ENCODE assay signal across 1 cellular context in the genomic region with DNA sequence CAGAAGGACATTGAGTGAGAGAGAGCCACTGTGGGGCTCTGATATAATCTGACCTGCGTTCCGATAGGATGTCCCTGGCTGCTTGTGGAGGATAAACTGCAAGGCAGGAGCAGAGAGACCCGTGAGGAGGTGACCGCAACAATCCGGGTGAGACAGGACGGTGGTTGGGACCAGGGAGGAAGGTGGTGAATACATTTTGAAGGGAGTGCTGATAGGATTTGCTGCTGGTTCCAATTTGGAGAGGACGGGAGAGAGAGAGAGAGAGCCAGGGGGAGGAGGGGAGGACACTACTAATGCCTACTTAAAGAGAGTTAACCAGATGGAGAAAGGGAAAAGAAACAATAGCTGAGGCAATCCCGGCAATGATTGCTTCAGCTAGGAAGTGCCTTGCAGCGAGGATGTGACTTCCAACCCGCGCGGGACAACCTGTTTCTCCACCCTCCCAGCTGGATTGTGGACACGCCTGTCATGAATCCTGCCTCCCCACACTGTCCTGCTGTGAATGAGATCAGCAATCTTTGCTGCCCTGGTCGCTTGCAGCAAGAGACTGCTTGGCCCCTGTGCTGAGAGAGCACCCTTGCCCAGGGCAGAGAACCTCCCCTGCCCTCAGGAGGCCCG.
A peak's percentile ranks its signal among the peaks of the same experiment; 100 is the strongest.
TF ChIP-seq lines count a peak whose summit lies in the region.

No MANE protein-coding gene starts in this region.

TF ChIP-seq in HEK293, 187 proteins besides CTCF, POLR2A, EP300 and RAD21 (continued from another document and continues in another):
- TF ChIP-seq ZNF148 (tag by site-specific recombination; IDR thresholded peaks at IDR 0.05; ENCODE audit: borderline replicate concordance): no peak
- TF ChIP-seq ZBTB49 (tag by site-specific recombination; IDR thresholded peaks at IDR 0.05; ENCODE audit: low read depth): no peak
- TF ChIP-seq, protein P1, sequence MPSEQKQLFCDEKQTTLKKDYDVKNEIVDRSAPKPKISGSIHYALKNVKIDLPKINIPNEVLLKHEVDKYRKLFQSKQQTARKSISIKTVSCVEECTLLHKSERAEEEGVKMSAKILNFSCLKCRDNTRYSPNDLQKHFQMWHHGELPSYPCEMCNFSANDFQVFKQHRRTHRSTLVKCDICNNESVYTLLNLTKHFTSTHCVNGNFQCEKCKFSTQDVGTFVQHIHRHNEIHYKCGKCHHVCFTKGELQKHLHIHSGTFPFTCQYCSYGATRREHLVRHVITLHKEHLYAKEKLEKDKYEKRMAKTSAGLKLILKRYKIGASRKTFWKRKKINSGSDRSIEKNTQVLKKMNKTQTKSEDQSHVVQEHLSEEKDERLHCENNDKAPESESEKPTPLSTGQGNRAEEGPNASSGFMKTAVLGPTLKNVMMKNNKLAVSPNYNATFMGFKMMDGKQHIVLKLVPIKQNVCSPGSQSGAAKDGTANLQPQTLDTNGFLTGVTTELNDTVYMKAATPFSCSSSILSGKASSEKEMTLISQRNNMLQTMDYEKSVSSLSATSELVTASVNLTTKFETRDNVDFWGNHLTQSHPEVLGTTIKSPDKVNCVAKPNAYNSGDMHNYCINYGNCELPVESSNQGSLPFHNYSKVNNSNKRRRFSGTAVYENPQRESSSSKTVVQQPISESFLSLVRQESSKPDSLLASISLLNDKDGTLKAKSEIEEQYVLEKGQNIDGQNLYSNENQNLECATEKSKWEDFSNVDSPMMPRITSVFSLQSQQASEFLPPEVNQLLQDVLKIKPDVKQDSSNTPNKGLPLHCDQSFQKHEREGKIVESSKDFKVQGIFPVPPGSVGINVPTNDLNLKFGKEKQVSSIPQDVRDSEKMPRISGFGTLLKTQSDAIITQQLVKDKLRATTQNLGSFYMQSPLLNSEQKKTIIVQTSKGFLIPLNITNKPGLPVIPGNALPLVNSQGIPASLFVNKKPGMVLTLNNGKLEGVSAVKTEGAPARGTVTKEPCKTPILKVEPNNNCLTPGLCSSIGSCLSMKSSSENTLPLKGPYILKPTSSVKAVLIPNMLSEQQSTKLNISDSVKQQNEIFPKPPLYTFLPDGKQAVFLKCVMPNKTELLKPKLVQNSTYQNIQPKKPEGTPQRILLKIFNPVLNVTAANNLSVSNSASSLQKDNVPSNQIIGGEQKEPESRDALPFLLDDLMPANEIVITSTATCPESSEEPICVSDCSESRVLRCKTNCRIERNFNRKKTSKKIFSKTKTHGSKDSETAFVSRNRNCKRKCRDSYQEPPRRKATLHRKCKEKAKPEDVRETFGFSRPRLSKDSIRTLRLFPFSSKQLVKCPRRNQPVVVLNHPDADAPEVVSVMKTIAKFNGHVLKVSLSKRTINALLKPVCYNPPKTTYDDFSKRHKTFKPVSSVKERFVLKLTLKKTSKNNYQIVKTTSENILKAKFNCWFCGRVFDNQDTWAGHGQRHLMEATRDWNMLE (tag by site-specific recombination; conservative IDR thresholded peaks at IDR 0.05; ENCODE audit: low read depth): peak; percentile 74
- TF ChIP-seq WT1 (tag by site-specific recombination; IDR thresholded peaks at IDR 0.05): peak; percentile 90
- TF ChIP-seq ZNF629 (tag by site-specific recombination; IDR thresholded peaks at IDR 0.05): no peak
- TF ChIP-seq ZNF561 (tag by site-specific recombination; IDR thresholded peaks at IDR 0.05; ENCODE audit: borderline replicate concordance): peak; percentile 64; the same call in 1 of the 2 replicates
- TF ChIP-seq ELK4 (IDR thresholded peaks at IDR 0.05; ENCODE audit: borderline replicate concordance, low read depth, low read length): no peak
- TF ChIP-seq ZNF548 (tag by site-specific recombination; IDR thresholded peaks at IDR 0.05): no peak
- TF ChIP-seq ZNF785 (tag by site-specific recombination; IDR thresholded peaks at IDR 0.05): peak; percentile 78; the same call in 1 of the 2 replicates
- no peak for TF ChIP-seq ZNF626 (tag by site-specific recombination; IDR thresholded peaks at IDR 0.05)
- no peak for TF ChIP-seq ZNF426 (tag by site-specific recombination; IDR thresholded peaks at IDR 0.05)
- TF ChIP-seq KLF17 (tag by site-specific recombination; IDR thresholded peaks at IDR 0.05): peak; percentile 77
- peak; percentile 32; the same call in 1 of the 2 replicates for TF ChIP-seq SP3 (tag by site-specific recombination; IDR thresholded peaks at IDR 0.05)
- peak; percentile 93 for TF ChIP-seq ZNF558 (tag by site-specific recombination; IDR thresholded peaks at IDR 0.05)
- peak; percentile 90 for TF ChIP-seq KLF16 (tag by site-specific recombination; IDR thresholded peaks at IDR 0.05)
- TF ChIP-seq SP7 (tag by site-specific recombination; IDR thresholded peaks at IDR 0.05): peak; percentile 81
- TF ChIP-seq, protein P2, sequence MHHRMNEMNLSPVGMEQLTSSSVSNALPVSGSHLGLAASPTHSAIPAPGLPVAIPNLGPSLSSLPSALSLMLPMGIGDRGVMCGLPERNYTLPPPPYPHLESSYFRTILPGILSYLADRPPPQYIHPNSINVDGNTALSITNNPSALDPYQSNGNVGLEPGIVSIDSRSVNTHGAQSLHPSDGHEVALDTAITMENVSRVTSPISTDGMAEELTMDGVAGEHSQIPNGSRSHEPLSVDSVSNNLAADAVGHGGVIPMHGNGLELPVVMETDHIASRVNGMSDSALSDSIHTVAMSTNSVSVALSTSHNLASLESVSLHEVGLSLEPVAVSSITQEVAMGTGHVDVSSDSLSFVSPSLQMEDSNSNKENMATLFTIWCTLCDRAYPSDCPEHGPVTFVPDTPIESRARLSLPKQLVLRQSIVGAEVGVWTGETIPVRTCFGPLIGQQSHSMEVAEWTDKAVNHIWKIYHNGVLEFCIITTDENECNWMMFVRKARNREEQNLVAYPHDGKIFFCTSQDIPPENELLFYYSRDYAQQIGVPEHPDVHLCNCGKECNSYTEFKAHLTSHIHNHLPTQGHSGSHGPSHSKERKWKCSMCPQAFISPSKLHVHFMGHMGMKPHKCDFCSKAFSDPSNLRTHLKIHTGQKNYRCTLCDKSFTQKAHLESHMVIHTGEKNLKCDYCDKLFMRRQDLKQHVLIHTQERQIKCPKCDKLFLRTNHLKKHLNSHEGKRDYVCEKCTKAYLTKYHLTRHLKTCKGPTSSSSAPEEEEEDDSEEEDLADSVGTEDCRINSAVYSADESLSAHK (tag by site-specific recombination; IDR thresholded peaks at IDR 0.05): 0 out of 2 replicates have a peak, but pooled peaks have one; percentile 36
- TF ChIP-seq ZNF777 (tag by site-specific recombination; IDR thresholded peaks at IDR 0.05; ENCODE audit: borderline replicate concordance): no peak
- TF ChIP-seq, protein P3, sequence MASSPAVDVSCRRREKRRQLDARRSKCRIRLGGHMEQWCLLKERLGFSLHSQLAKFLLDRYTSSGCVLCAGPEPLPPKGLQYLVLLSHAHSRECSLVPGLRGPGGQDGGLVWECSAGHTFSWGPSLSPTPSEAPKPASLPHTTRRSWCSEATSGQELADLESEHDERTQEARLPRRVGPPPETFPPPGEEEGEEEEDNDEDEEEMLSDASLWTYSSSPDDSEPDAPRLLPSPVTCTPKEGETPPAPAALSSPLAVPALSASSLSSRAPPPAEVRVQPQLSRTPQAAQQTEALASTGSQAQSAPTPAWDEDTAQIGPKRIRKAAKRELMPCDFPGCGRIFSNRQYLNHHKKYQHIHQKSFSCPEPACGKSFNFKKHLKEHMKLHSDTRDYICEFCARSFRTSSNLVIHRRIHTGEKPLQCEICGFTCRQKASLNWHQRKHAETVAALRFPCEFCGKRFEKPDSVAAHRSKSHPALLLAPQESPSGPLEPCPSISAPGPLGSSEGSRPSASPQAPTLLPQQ (tag by site-specific recombination; IDR thresholded peaks at IDR 0.05): peak; percentile 57; the same call in 1 of the 2 replicates
- TF ChIP-seq OSR2 (tag by site-specific recombination; IDR thresholded peaks at IDR 0.05): no peak
- no peak for TF ChIP-seq ZNF169 (tag by site-specific recombination; IDR thresholded peaks at IDR 0.05)
- no peak for TF ChIP-seq ZNF10 (tag by site-specific recombination; IDR thresholded peaks at IDR 0.05)
- peak; percentile 80 for TF ChIP-seq ZFP69B (tag by site-specific recombination; IDR thresholded peaks at IDR 0.05)
- 0 out of 2 replicates have a peak, but pooled peaks have one; percentile 20 for TF ChIP-seq ZNF184 (tag by site-specific recombination; IDR thresholded peaks at IDR 0.05)
- peak; percentile 53 for TF ChIP-seq SCRT1 (tag by site-specific recombination; IDR thresholded peaks at IDR 0.05; ENCODE audit: borderline replicate concordance)
- TF ChIP-seq ZNF398 (tag by site-specific recombination; IDR thresholded peaks at IDR 0.05): peak; percentile 89
- TF ChIP-seq ZNF837 (tag by site-specific recombination; IDR thresholded peaks at IDR 0.05): no peak
- TF ChIP-seq ZNF24 (tag by site-specific recombination; IDR thresholded peaks at IDR 0.05): peak; percentile 78
- TF ChIP-seq ZBTB48 (tag by site-specific recombination; IDR thresholded peaks at IDR 0.05): no peak
- TF ChIP-seq ZNF701 (tag by site-specific recombination; IDR thresholded peaks at IDR 0.05): 0 out of 2 replicates have a peak, but pooled peaks have one; percentile 16
- TF ChIP-seq ZNF302 (tag by site-specific recombination; IDR thresholded peaks at IDR 0.05; ENCODE audit: low read depth): no peak
- TF ChIP-seq GLIS1 (tag by site-specific recombination; IDR thresholded peaks at IDR 0.05): no peak
- TF ChIP-seq ZNF121 (tag by site-specific recombination; IDR thresholded peaks at IDR 0.05): no peak
- no peak for TF ChIP-seq HOXA7 (CRISPR knock-in tag; IDR thresholded peaks at IDR 0.05; ENCODE audit: borderline replicate concordance)
- TF ChIP-seq ZNF366 (tag by site-specific recombination; conservative IDR thresholded peaks at IDR 0.05): peak; percentile 58
- no peak for TF ChIP-seq ZNF549 (tag by site-specific recombination; IDR thresholded peaks at IDR 0.05)
- TF ChIP-seq ZNF600 (tag by site-specific recombination; IDR thresholded peaks at IDR 0.05): no peak
- TF ChIP-seq ZBTB8A (tag by site-specific recombination; IDR thresholded peaks at IDR 0.05): no peak; the same call in 1 of the 2 replicates
- TF ChIP-seq IKZF3 (tag by site-specific recombination; IDR thresholded peaks at IDR 0.05): peak; percentile 51; the same call in 1 of the 2 replicates
- no peak for TF ChIP-seq ZNF292 (tag by site-specific recombination; IDR thresholded peaks at IDR 0.05; ENCODE audit: borderline replicate concordance, low read depth)
- no peak for TF ChIP-seq ZNF624 (tag by site-specific recombination; IDR thresholded peaks at IDR 0.05)
- TF ChIP-seq ZEB2 (tag by site-specific recombination; IDR thresholded peaks at IDR 0.05): peak; percentile 77
- peak; percentile 83; the same call in 1 of the 2 replicates for TF ChIP-seq ZNF324 (tag by site-specific recombination; IDR thresholded peaks at IDR 0.05)
